ENCODE assay signal across 10 cellular contexts in the genomic region with DNA sequence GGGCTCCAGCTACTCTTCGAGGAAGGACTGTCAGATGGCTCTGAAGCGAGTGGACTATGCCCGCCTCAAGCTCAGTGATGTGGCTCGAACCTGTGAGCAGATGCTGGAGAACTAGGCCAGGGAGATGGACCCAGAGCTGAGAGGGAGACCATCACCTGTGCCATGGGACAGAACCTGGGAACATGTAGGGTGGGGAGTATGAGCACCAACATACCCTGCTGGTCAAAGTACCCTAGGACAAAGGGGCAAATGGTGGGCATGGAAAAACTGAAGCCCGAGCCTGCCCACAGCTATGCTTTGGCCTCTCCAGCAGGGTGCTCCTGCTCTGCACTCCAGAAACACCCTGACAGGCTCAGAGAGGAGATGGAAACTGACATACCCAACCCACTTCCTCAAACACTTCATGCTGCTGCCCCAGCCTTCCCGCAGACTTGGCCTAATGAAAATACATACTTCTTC. TPM values are rescaled to one million over a fixed set of nuclear protein-coding genes. Genes with fewer than 3 reads are reported as not detected.
DNase-seq lines count a peak whose midpoint lies in the region; ATAC-seq and TF ChIP-seq lines count a peak whose summit lies in the region.
"Had no signal": no experiment of that assay in that cellular context is flagged by ENCODE, and none has a peak within 500 bp of the region (broad histone marks: within the 10 kb centered on the region; RNA-seq: fewer than 3 reads in every experiment).

No MANE protein-coding gene starts in this region.

- H3K4me3 Mint-ChIP-seq in T-helper 2 cell treated with Interferon-gamma antibody and Interleukin-4, amounts not matched to agents 5 μg/mL and 100 μg/mL, for 36 hours: peak overlapping the region; percentile 63

- no peaks in the 10 kb centered on the region for H3K9me3 ChIP-seq in spleen
- H3K9me3 ChIP-seq in psoas muscle: no peaks in the 10 kb centered on the region
- H3K9me3 ChIP-seq: tibial nerve had no signal

- no peak for TF ChIP-seq POLR2A in spleen (IDR thresholded peaks at IDR 0.05)

- H3K9me3 Mint-ChIP-seq in T-helper 2 cell treated with Interferon-gamma antibody and Interleukin-4, amounts not matched to agents 5 μg/mL and 100 μg/mL, for 36 hours: no peaks in the 10 kb centered on the region

- H3K36me3 Mint-ChIP-seq in T-helper 2 cell treated with Interferon-gamma antibody and Interleukin-4, amounts not matched to agents 5 μg/mL and 100 μg/mL, for 36 hours (ENCODE audit: low read depth): peaks cover 3% of the 10 kb centered on the region

- no peak for DNase-seq in T-helper 2 cell treated with Interferon-gamma antibody and Interleukin-4, amounts not matched to agents 5 μg/mL and 100 μg/mL, for 36 hours (ENCODE audit: low spot score)
- DNase-seq in T-helper 2 cell: no peak
- DNase-seq in NOMO-1 (lab: John Stamatoyannopoulos, UW; ENCODE audit: unreplicated experiment in 2 of 2): peak; percentile 88 to 93
- no peak for DNase-seq in brain microvascular endothelial cell
- DNase-seq in spleen: peak; percentile 84
- DNase-seq in NCI-H2029 treated with DMSO at 0.1 percent for 48 hours (lab: John Stamatoyannopoulos, UW): no peak
- no peak for DNase-seq in psoas muscle

- H3K4me3 ChIP-seq in brain microvascular endothelial cell (ENCODE audit: low read depth, low read length): no peak overlapping the region
- peak overlapping the region in 1 of 8 donors; percentile 83 for H3K4me3 ChIP-seq in spleen
- H3K4me3 ChIP-seq in psoas muscle: no peak overlapping the region
- H3K4me3 ChIP-seq: skin epidermis, tibial nerve had no signal

- ATAC-seq in GM19452 (IDR thresholded peaks at IDR 0.05; ENCODE audit: unreplicated experiment) (no peak), psoas muscle (no peak)

- 52 to 68% (median 64%) methylated on average over 6 of the region's 6 CpGs for WGBS in spleen, 5 donors
- 83 to 91% (median 84%) methylated on average over 6 of the region's 6 CpGs for WGBS in psoas muscle, 3 donors

- peaks cover 28% of the 10 kb centered on the region for H3K4me1 Mint-ChIP-seq in T-helper 2 cell treated with Interferon-gamma antibody and Interleukin-4, amounts not matched to agents 5 μg/mL and 100 μg/mL, for 36 hours (ENCODE audit: low read depth)

- H3K27me3 Mint-ChIP-seq in T-helper 2 cell treated with Interferon-gamma antibody and Interleukin-4, amounts not matched to agents 5 μg/mL and 100 μg/mL, for 36 hours (ENCODE audit: low read depth): peaks cover 7% of the 10 kb centered on the region

- H3K27ac Mint-ChIP-seq in T-helper 2 cell treated with Interferon-gamma antibody and Interleukin-4, amounts not matched to agents 5 μg/mL and 100 μg/mL, for 36 hours: no peak overlapping the region

- H3K4me1 ChIP-seq in spleen (peaks cover 18 to 78% (median 47%) of the 10 kb centered on the region in 6 donors), psoas muscle (peaks cover 9% of the 10 kb centered on the region)

- H3K27ac ChIP-seq in brain microvascular endothelial cell (no peak overlapping the region), spleen (peak overlapping the region; percentile 35 to 97 (median 94)), psoas muscle (no peak overlapping the region)

- intact Hi-C loops in spleen (cut with DNase I; ENCODE audit: low total_unique reads) (loop anchor here (10.0 kb wide), 1 partner anchor 52 kb away; a partner anchor contains a TSS), psoas muscle (cut with DNase I) (loop anchor here in 1 of 2 donors (2.0 to 5.0 kb wide), 2 partner anchors 54 to 154 kb away; a partner anchor contains a TSS)

- peak; percentile 36 for TF ChIP-seq CTCF in brain microvascular endothelial cell (IDR thresholded peaks at IDR 0.05; ENCODE audit: low read depth, low read length, missing control alignments)
- TF ChIP-seq CTCF in spleen (IDR thresholded peaks at IDR 0.05 in 8 of 11, conservative IDR thresholded peaks at IDR 0.05 in 3 of 11): peak in 9 of 11 experiments; percentile 37 to 72 (median 55)
- no peak for TF ChIP-seq CTCF in psoas muscle (IDR thresholded peaks at IDR 0.05)

- in situ Hi-C loops in brain microvascular endothelial cell (cut with HindIII; ENCODE audit: low pct_ligation_motif_present, low sequenced_read_pairs): no loop called here

- H3K27me3 ChIP-seq in brain microvascular endothelial cell (replicated peaks) (peaks cover under 1% of the 10 kb centered on the region), spleen (replicated peaks in 1 of 7) (peaks cover 0 to 2% (median 0%) of the 10 kb centered on the region in 7 donors), psoas muscle (ENCODE audit: insufficient read depth in 3 of 3, low read length in 2 of 3) (peaks cover 0 to 5% (median under 1%) of the 10 kb centered on the region in 3 donors)
- H3K27me3 ChIP-seq: tibial nerve had no signal

- H3K36me3 ChIP-seq in brain microvascular endothelial cell (replicated peaks): no peaks in the 10 kb centered on the region
- peaks cover 0 to 27% (median 0%) of the 10 kb centered on the region in 6 donors for H3K36me3 ChIP-seq in spleen
- peaks cover 0 to 11% of the 10 kb centered on the region in 2 donors for H3K36me3 ChIP-seq in psoas muscle (ENCODE audit: insufficient read depth in 1 of 2, low read depth in 1 of 2)

RNA-seq across cellular contexts. Expression of a gene that starts 1.9 kb away (rescaled TPM):
- total RNA-seq in spleen (10 to 100 TPM; 17.1 to 42.7 (median 22.3) TPM), psoas muscle (10 to 100 TPM; 19.2 to 26.6 (median 23.7) TPM)
- polyA plus RNA-seq in spleen (10 to 100 TPM; 42.9 to 47.1 (median 43.8) TPM), psoas muscle (10 to 100 TPM; 44.0 to 52.1 (median 46.3) TPM)

RNA-seq across cellular contexts. Expression of a gene that starts 6.5 kb away (rescaled TPM):
- total RNA-seq in spleen: 10 to 100 TPM in 1 of 7 donors, 1 to 10 TPM in 6; 3.8 to 11.5 (median 5.2) TPM
- polyA plus RNA-seq in spleen: 1 to 10 TPM; 1.8 to 3.1 (median 2.2) TPM
- under 1 TPM in 3 of 4 donors, not detected in 1; 0.08 to 0.30 (median 0.15) TPM for total RNA-seq in psoas muscle
- polyA plus RNA-seq in psoas muscle: under 1 TPM in 2 of 3 donors, not detected in 1; 0.04 to 0.09 TPM

RNA-seq across cellular contexts. Expression of a gene that starts 6.6 kb away (rescaled TPM):
- total RNA-seq in spleen (100 to 1,000 TPM in 1 of 7 donors, 10 to 100 TPM in 6; 45.5 to 104 (median 70.5) TPM), psoas muscle (1 to 10 TPM; 1.7 to 5.4 (median 2.8) TPM)
- polyA plus RNA-seq in spleen (10 to 100 TPM; 11.5 to 29.0 (median 17.2) TPM), psoas muscle (under 1 TPM; 0.45 to 0.72 (median 0.48) TPM)

RNA-seq across cellular contexts. Expression of a gene that starts 22.7 kb away (rescaled TPM):
- total RNA-seq in spleen (100 to 1,000 TPM; 117 to 416 (median 226) TPM), psoas muscle (10 to 100 TPM; 12.1 to 16.5 (median 14.7) TPM)
- polyA plus RNA-seq in spleen (100 to 1,000 TPM in 2 of 3 donors, 10 to 100 TPM in 1; 61.4 to 127 (median 120) TPM), psoas muscle (10 to 100 TPM in 1 of 3 donors, 1 to 10 TPM in 2; 6.6 to 11.8 (median 8.0) TPM)

RNA-seq across cellular contexts. Expression of a gene that starts 29.2 kb away (rescaled TPM):
- total RNA-seq in spleen (10 to 100 TPM; 21.7 to 67.6 (median 43.9) TPM), psoas muscle (10 to 100 TPM; 51.7 to 57.2 (median 55.5) TPM)
- polyA plus RNA-seq in spleen (10 to 100 TPM; 15.7 to 34.9 (median 25.8) TPM), psoas muscle (10 to 100 TPM; 17.5 to 38.6 (median 20.4) TPM)

Comparison
In these comparisons a context has a peak if more than half of its experiments do, and no peak if none do; other contexts are left out.
1. DNase-seq: peak in NOMO-1 (2 of 2) and spleen (single experiment); none in T-helper 2 cell treated with Interferon-gamma antibody and Interleukin-4, amounts not matched to agents 5 μg/mL and 100 μg/mL, for 36 hours (single experiment), T-helper 2 cell (0 of 5), brain microvascular endothelial cell (single experiment), NCI-H2029 treated with DMSO at 0.1 percent for 48 hours (single experiment) and psoas muscle (0 of 2).
2. H3K27ac ChIP-seq: peak in spleen (8 of 8); none in brain microvascular endothelial cell (single experiment) and psoas muscle (single experiment).
3. RNA of a gene that starts 6.6 kb away (total RNA-seq): 45.5 to 104 TPM in spleen; 1.7 to 5.4 TPM in psoas muscle; every median in the first group is over 4 times any median in the second.